Comparison of ENCODE assay signal across 8 cellular contexts in the genomic region with DNA sequence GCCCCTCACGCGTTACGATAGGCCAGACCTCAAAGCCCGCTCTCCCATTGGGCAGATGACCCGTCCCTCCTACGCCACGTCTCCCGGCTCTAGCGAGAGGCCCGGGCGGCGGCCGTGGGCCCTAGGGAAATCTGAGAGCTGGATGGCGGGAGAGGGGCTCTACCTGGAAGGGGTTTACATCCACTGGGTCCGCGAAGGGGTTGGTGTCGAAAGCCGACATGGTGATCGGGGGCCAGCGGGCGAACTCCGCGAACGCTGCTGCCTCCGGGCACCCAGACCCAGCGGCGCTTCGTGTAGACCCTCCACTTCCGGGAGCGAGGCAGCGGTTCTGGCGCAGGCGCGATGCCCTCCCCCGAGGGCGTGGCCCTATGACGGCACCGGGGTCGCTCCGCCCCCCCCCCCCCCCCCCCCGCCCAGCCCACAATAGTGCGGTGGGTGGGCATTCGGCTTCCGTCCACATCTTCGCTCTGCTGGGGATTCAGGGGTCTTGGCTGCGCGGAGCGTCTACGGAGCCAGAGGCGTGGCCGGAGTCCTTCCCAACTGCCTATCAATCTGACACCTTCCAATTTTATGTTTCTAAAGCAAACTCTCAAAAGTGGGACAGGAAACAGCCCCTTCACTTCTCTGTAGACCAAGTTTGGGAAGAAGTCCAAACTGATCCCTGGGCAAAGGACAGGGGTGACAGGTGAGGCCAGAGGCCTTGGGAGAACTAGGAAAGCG. TPM values are rescaled to one million over a fixed set of nuclear protein-coding genes. Genes with fewer than 3 reads are reported as not detected.
A peak's percentile ranks its signal among the peaks of the same experiment; 100 is the strongest.
DNase-seq lines count a peak whose midpoint lies in the region; ATAC-seq and TF ChIP-seq lines count a peak whose summit lies in the region.

Gene SCAMP2, minus strand, starts transcription at position 330 of the 720 bp plus-strand sequence. Its CDS starts 110 bp downstream, at position 220.

- H3K4me1 ChIP-seq in left lung: peaks cover 42 to 51% of the 10 kb centered on the region in 2 donors

- peak; percentile 95 for DNase-seq in CD1c-positive myeloid dendritic cell (ENCODE audit: extremely low spot score)
- DNase-seq in NCI-H748 treated with DMSO at 0.1 percent for 48 hours (lab: John Stamatoyannopoulos, UW): peak; percentile 63
- DNase-seq in activated CD4-positive, alpha-beta T cell treated with anti-CD3 and anti-CD28 coated beads, Interleukin-2, amount 50 U/mL, for 24 hours (ENCODE audit: low read depth in 1 of 2, low spot score in 1 of 2): peak; percentile 80 to 86
- peak; percentile 95 for DNase-seq in dedifferentiated amniotic fluid mesenchymal stem cell (ENCODE audit: extremely low spot score)
- peak; percentile 95 to 96 for DNase-seq in left lung
- peak; percentile 81 for DNase-seq in stimulated activated CD4-positive, alpha-beta T cell treated with anti-CD3 and anti-CD28 coated beads, Interleukin-2, amount 100 ng/mL, for 4 hours (ENCODE audit: low read depth)

- no peaks in the 10 kb centered on the region for H3K9me3 ChIP-seq in left lung

- H3K36me3 ChIP-seq in left lung: no peaks in the 10 kb centered on the region

- TF ChIP-seq CTCF in left lung (IDR thresholded peaks at IDR 0.05): no peak

- peak within 1 kb of the TSS; percentile 52 to 78 for H3K4me3 ChIP-seq in left lung

- intact Hi-C loops in left lung (cut with DNase I): no loop called here

- peak within 1 kb of the TSS; percentile 90 to 96 for H3K27ac ChIP-seq in left lung

- peak; percentile 82 for ATAC-seq in GM19397 (IDR thresholded peaks at IDR 0.05; ENCODE audit: unreplicated experiment)
- peak; percentile 70 for ATAC-seq in HG03565 (IDR thresholded peaks at IDR 0.05; ENCODE audit: unreplicated experiment)
- peak; percentile 94 for ATAC-seq in left lung

- H3K27me3 ChIP-seq in left lung: no peaks in the 10 kb centered on the region

RNA-seq across cellular contexts. Expression of gene SCAMP2, which starts in this region (rescaled TPM):
- total RNA-seq in left lung: 100 to 1,000 TPM; 131 to 138 TPM

Comparison
In these comparisons a context has a peak if more than half of its experiments do, and no peak if none do; other contexts are left out.
1. Peak in every context shown above with its lines: DNase-seq, ATAC-seq, H3K4me3 ChIP-seq and H3K27ac ChIP-seq.